In the genomic region with DNA sequence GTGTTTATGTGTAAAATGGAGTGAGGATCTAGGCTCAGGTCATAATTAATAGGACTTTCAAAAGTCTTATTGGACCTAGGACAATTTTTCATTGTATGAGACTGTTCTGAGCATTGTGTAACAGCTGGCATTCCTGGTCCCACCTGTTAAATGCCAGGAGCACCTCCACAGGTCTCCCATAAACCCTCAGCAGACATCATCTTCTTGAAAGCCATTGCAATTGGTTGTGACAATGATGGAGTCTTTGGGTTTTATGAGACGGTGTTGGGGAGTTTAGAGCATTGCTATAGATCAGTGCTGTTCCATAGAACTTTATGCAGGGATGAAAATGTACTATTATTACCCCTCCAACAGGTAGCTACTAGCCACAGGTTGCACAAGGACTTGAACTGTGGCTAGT, we compare ENCODE assay signal across 11 cellular contexts.
"Had no signal": no experiment of that assay in that cellular context is flagged by ENCODE, and none has a peak within 500 bp of the region (broad histone marks: within the 10 kb centered on the region; RNA-seq: fewer than 3 reads in every experiment).

No MANE protein-coding gene starts in this region.

- H3K9ac ChIP-seq: GM23248 had no signal

- H2AFZ ChIP-seq: GM23248 had no signal

- H3K27ac ChIP-seq: GM23248 had no signal

- H3K36me3 ChIP-seq: HAP-1 had no signal

- FAIRE-seq: H1, H54 had no signal

- DNase-seq: GM23248, GOT3, H7, H9, HCEC 1CT, HFFc6 had no signal

- H3K4me3 ChIP-seq: GM23248, GM23338, HAP-1 had no signal

- ATAC-seq: GM23338, HCT116 had no signal

- H3K9me3 ChIP-seq: HAP-1 had no signal

- H3K4me2 ChIP-seq: GM23338 had no signal
